In the genomic region with DNA sequence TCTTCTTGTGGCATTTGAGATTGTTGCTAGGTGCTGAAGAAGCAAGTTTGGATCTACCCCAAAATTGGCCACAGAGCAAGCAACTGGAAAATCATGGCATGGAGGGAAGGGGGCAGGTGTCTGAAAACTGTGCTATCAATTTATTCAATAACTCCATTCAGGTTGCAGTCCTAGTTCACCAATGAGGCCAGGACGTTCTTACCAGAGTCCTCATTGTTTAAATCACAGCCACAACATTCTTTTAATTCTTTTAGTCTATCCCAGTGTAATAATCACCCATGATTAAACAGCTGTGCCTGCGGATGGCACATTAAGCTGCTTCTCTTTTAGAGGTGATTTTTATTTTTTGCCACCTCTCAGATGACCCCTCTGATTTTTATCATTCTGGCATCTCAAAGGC, we compare ENCODE assay signal across 14 cellular contexts.
A peak's percentile ranks its signal among the peaks of the same experiment; 100 is the strongest.
DNase-seq lines count a peak whose midpoint lies in the region; ATAC-seq and FAIRE-seq lines count a peak whose summit lies in the region.
"Had no signal": no experiment of that assay in that cellular context is flagged by ENCODE, and none has a peak within 500 bp of the region (broad histone marks: within the 10 kb centered on the region; RNA-seq: fewer than 3 reads in every experiment).

No MANE protein-coding gene starts in this region.

- no peaks in the 10 kb centered on the region for H3K27me3 ChIP-seq in small intestine (ENCODE audit: control insufficient read depth in 2 of 2, insufficient read depth in 2 of 2, low read length in 2 of 2)
- H3K27me3 ChIP-seq: cardiac muscle cell had no signal

- intact Hi-C loops in activated T-helper 2 cell treated with anti-CD3 and anti-CD28 coated beads, Interferon-gamma antibody, Interleukin-2, Interleukin-4, amounts not matched to agents 10 μg/mL and 5 μg/mL and 100 μg/mL, durations not matched to agents 14 hours and 24 hours and 36 hours (cut with micrococcal nuclease) = loop anchor here (5.0 kb wide), 1 partner anchor 280 kb away; the partner anchor contains the start of gene PGAP1

- H3K27ac Mint-ChIP-seq in activated T-helper 2 cell treated with anti-CD3 and anti-CD28 coated beads, Interferon-gamma antibody, Interleukin-2, Interleukin-4, amounts not matched to agents 10 μg/mL and 5 μg/mL and 100 μg/mL, durations not matched to agents 14 hours and 24 hours and 36 hours = peak overlapping the region; percentile 85
- peak overlapping the region; percentile 98 for H3K27ac Mint-ChIP-seq in memory B cell

- H3K4me3 Mint-ChIP-seq in activated T-helper 2 cell treated with anti-CD3 and anti-CD28 coated beads, Interferon-gamma antibody, Interleukin-2, Interleukin-4, amounts not matched to agents 10 μg/mL and 5 μg/mL and 100 μg/mL, durations not matched to agents 14 hours and 24 hours and 36 hours (ENCODE audit: low read depth) = no peak overlapping the region
- H3K4me3 Mint-ChIP-seq in memory B cell = peak overlapping the region; percentile 79

- 71 to 77% (median 71%) methylated on average over 2 of the region's 2 CpGs for WGBS in small intestine, 3 donors

- DNase-seq in A172 (ENCODE audit: low spot score) (peak; percentile 41), GM03348 (ENCODE audit: low spot score) (peak; percentile 52), memory B cell (ENCODE audit: low spot score in 2 of 2) (no peak), SHP77 treated with DMSO at 0.1 percent for 48 hours (lab: John Stamatoyannopoulos, UW) (no peak), small intestine (no peak), T-helper 9 cell (no peak)
- no peak for DNase-seq in activated T-helper 2 cell treated with anti-CD3 and anti-CD28 coated beads, Interferon-gamma antibody, Interleukin-2, Interleukin-4, amounts not matched to agents 10 μg/mL and 5 μg/mL and 100 μg/mL, durations not matched to agents 14 hours and 24 hours and 36 hours (ENCODE audit: low spot score)
- DNase-seq: activated CD8-positive, alpha-beta memory T cell treated with anti-CD3 and anti-CD28 coated beads, Interleukin-2, amount 50 U/mL, for 4 hours; GF-D8; posterior cingulate gyrus had no signal

- H3K4me1 Mint-ChIP-seq in activated T-helper 2 cell treated with anti-CD3 and anti-CD28 coated beads, Interferon-gamma antibody, Interleukin-2, Interleukin-4, amounts not matched to agents 10 μg/mL and 5 μg/mL and 100 μg/mL, durations not matched to agents 14 hours and 24 hours and 36 hours (ENCODE audit: low read depth) = peaks cover 80% of the 10 kb centered on the region
- peaks cover 69% of the 10 kb centered on the region for H3K4me1 Mint-ChIP-seq in memory B cell

- H3K4me1 ChIP-seq in small intestine (ENCODE audit: control insufficient read depth in 2 of 2, insufficient read depth in 1 of 2, low read depth in 1 of 2, low read length in 1 of 2) = no peaks in the 10 kb centered on the region

- H3K4me3 ChIP-seq in small intestine (ENCODE audit: low read depth in 1 of 2, low read length in 2 of 2) = no peak overlapping the region
- H3K4me3 ChIP-seq: cardiac muscle cell, lung had no signal

- no peaks in the 10 kb centered on the region for H3K27me3 Mint-ChIP-seq in activated T-helper 2 cell treated with anti-CD3 and anti-CD28 coated beads, Interferon-gamma antibody, Interleukin-2, Interleukin-4, amounts not matched to agents 10 μg/mL and 5 μg/mL and 100 μg/mL, durations not matched to agents 14 hours and 24 hours and 36 hours (ENCODE audit: low read depth)
- H3K27me3 Mint-ChIP-seq in memory B cell = no peaks in the 10 kb centered on the region

- peaks cover 43% of the 10 kb centered on the region for H3K36me3 Mint-ChIP-seq in activated T-helper 2 cell treated with anti-CD3 and anti-CD28 coated beads, Interferon-gamma antibody, Interleukin-2, Interleukin-4, amounts not matched to agents 10 μg/mL and 5 μg/mL and 100 μg/mL, durations not matched to agents 14 hours and 24 hours and 36 hours (ENCODE audit: low read depth)
- peaks cover 17% of the 10 kb centered on the region for H3K36me3 Mint-ChIP-seq in memory B cell

- peak overlapping the region in 1 of 2 donors; percentile 40 for H3K27ac ChIP-seq in small intestine (ENCODE audit: low read depth in 1 of 2, low read length in 1 of 2)
- H3K27ac ChIP-seq: cardiac muscle cell, KMS-11 had no signal

- H3K9me3 Mint-ChIP-seq in activated T-helper 2 cell treated with anti-CD3 and anti-CD28 coated beads, Interferon-gamma antibody, Interleukin-2, Interleukin-4, amounts not matched to agents 10 μg/mL and 5 μg/mL and 100 μg/mL, durations not matched to agents 14 hours and 24 hours and 36 hours = no peaks in the 10 kb centered on the region
- H3K9me3 Mint-ChIP-seq in memory B cell = no peaks in the 10 kb centered on the region

- no peaks in the 10 kb centered on the region for H3K36me3 ChIP-seq in small intestine (ENCODE audit: control insufficient read depth in 2 of 2, insufficient read depth in 2 of 2, low read length in 2 of 2)
- H3K36me3 ChIP-seq: cardiac muscle cell had no signal

- H3K9me3 ChIP-seq in small intestine (ENCODE audit: control insufficient read depth, low read depth) = no peaks in the 10 kb centered on the region

- ATAC-seq in memory B cell (ENCODE audit: low read depth) (no peak), GM18870 (IDR thresholded peaks at IDR 0.05; ENCODE audit: unreplicated experiment) (no peak)

- no peak for FAIRE-seq in small intestine (lab: Jason Lieb, UNC)

Comparison
In these comparisons a context has a peak if more than half of its experiments do, and no peak if none do; other contexts are left out.
1. DNase-seq: peak in A172 (single experiment) and GM03348 (single experiment); none in activated T-helper 2 cell treated with anti-CD3 and anti-CD28 coated beads, Interferon-gamma antibody, Interleukin-2, Interleukin-4, amounts not matched to agents 10 μg/mL and 5 μg/mL and 100 μg/mL, durations not matched to agents 14 hours and 24 hours and 36 hours (single experiment), memory B cell (0 of 2), SHP77 treated with DMSO at 0.1 percent for 48 hours (single experiment), small intestine (single experiment) and T-helper 9 cell (single experiment).